ENCODE assay signal across 17 cellular contexts in genomic region chr18:75454022-75454795, GRCh38. TPM values are rescaled to one million over a fixed set of nuclear protein-coding genes. Genes with fewer than 3 reads are reported as not detected.
"Had no signal": no experiment of that assay in that cellular context is flagged by ENCODE, and none has a peak within 500 bp of the region (broad histone marks: within the 10 kb centered on the region; RNA-seq: fewer than 3 reads in every experiment).

No MANE protein-coding gene starts in this region.

- H3K4me3 Mint-ChIP-seq: activated CD4-positive, alpha-beta memory T cell treated with anti-CD3 and anti-CD28 coated beads, Interleukin-2, amount 10 ng/mL, durations not matched to agents 7 days and 5 days had no signal

- H3K27ac ChIP-seq: coronary artery, epithelial cell of prostate, VCaP had no signal

- FAIRE-seq: small intestine had no signal

- DNase-seq: activated CD4-positive, alpha-beta memory T cell treated with anti-CD3 and anti-CD28 coated beads, Interleukin-2, amount 10 ng/mL, durations not matched to agents 7 days and 5 days; activated CD4-positive, alpha-beta T cell treated with anti-CD3 and anti-CD28 coated beads for 36 hours; activated naive CD4-positive, alpha-beta T cell; effector memory CD4-positive, alpha-beta T cell; naive B cell; occipital lobe; small intestine; T-cell; upper lobe of left lung had no signal

- H3K36me3 ChIP-seq: upper lobe of left lung had no signal

- ATAC-seq: activated CD4-positive, alpha-beta T cell treated with anti-CD3 and anti-CD28 coated beads for 36 hours; T-cell had no signal

- H3K27ac Mint-ChIP-seq: activated CD4-positive, alpha-beta memory T cell treated with anti-CD3 and anti-CD28 coated beads, Interleukin-2, amount 10 ng/mL, durations not matched to agents 7 days and 5 days; activated CD4-positive, alpha-beta T cell treated with anti-CD3 and anti-CD28 coated beads for 36 hours; naive B cell; T-cell had no signal

RNA-seq across cellular contexts. Expression of gene SMIM21, which starts 26.7 kb away (rescaled TPM):
- total RNA-seq: activated CD4-positive, alpha-beta memory T cell treated with anti-CD3 and anti-CD28 coated beads, Interleukin-2, amount 10 ng/mL, durations not matched to agents 7 days and 5 days; activated CD4-positive, alpha-beta T cell treated with anti-CD3 and anti-CD28 coated beads for 36 hours; cardiac septum; kidney epithelial cell; lower leg skin; mesenteric fat pad; occipital lobe; SK-MEL-5; T-cell; upper lobe of left lung had no signal
- polyA plus RNA-seq: small intestine had no signal
